Comparison of ENCODE assay signal across 8 cellular contexts in genomic region chr17:81328925-81329278, GRCh38. TPM values are rescaled to one million over a fixed set of nuclear protein-coding genes. Genes with fewer than 3 reads are reported as not detected.
DNase-seq lines count a peak whose midpoint lies in the region; ATAC-seq and TF ChIP-seq lines count a peak whose summit lies in the region.

No MANE protein-coding gene starts in this region.

- no peaks in the 10 kb centered on the region for H3K36me3 Mint-ChIP-seq in glutamatergic neuron (ENCODE audit: unreplicated experiment)

- no peak for TF ChIP-seq CTCF in Peyer's patch (IDR thresholded peaks at IDR 0.05)
- TF ChIP-seq CTCF in glutamatergic neuron (IDR thresholded peaks at IDR 0.05; ENCODE audit: partially characterized antibody, unreplicated experiment) = no peak
- no peak for TF ChIP-seq CTCF in psoas muscle (IDR thresholded peaks at IDR 0.05)

- no peaks in the 10 kb centered on the region for H3K27me3 ChIP-seq in Peyer's patch
- no peaks in the 10 kb centered on the region for H3K27me3 ChIP-seq in psoas muscle (ENCODE audit: insufficient read depth in 3 of 3, low read length in 2 of 3)

- WGBS in psoas muscle, 3 donors = 33 to 54% (median 44%) methylated on average over 7 of the region's 7 CpGs

- peak in 3 of 4 donors; percentile 5 to 16 (median 15) for ATAC-seq in psoas muscle
- ATAC-seq in HG03460 (IDR thresholded peaks at IDR 0.05; ENCODE audit: unreplicated experiment) = no peak

- intact Hi-C loops in psoas muscle (cut with DNase I) = no loop called here

- no peak for TF ChIP-seq POLR2A in Peyer's patch (IDR thresholded peaks at IDR 0.05)

- peaks cover 3% of the 10 kb centered on the region for H3K27me3 Mint-ChIP-seq in glutamatergic neuron (ENCODE audit: unreplicated experiment)

- H3K36me3 ChIP-seq in Peyer's patch (no peaks in the 10 kb centered on the region), psoas muscle (ENCODE audit: insufficient read depth in 1 of 2, low read depth in 1 of 2) (no peaks in the 10 kb centered on the region)

- peak overlapping the region; percentile 89 for H3K27ac Mint-ChIP-seq in glutamatergic neuron (ENCODE audit: unreplicated experiment)

- no peaks in the 10 kb centered on the region for H3K9me3 ChIP-seq in Peyer's patch
- no peaks in the 10 kb centered on the region for H3K9me3 ChIP-seq in psoas muscle

- H3K4me3 ChIP-seq in Peyer's patch = peak overlapping the region in 2 of 4 donors; percentile 39
- H3K4me3 ChIP-seq in psoas muscle = peak overlapping the region; percentile 42

- peaks cover 18% of the 10 kb centered on the region for H3K4me1 Mint-ChIP-seq in glutamatergic neuron (ENCODE audit: low read depth, unreplicated experiment)

- H3K9me3 Mint-ChIP-seq in glutamatergic neuron (ENCODE audit: unreplicated experiment) = peaks cover 9% of the 10 kb centered on the region

- DNase-seq in Daoy (ENCODE audit: low read depth) (peak; percentile 58), Peyer's patch (no peak), glutamatergic neuron (no peak), psoas muscle (no peak), globus pallidus (ENCODE audit: low spot score) (no peak), NCI-H524 treated with DMSO at 0.1 percent for 48 hours (lab: John Stamatoyannopoulos, UW) (no peak)
- no peak for DNase-seq in stimulated activated CD4-positive, alpha-beta T cell treated with anti-CD3 and anti-CD28 coated beads, Interleukin-15, amount 100 ng/mL, for 24 hours

- H3K4me1 ChIP-seq in Peyer's patch (peaks cover 0 to 47% (median 10%) of the 10 kb centered on the region in 4 donors), psoas muscle (peaks cover 60% of the 10 kb centered on the region)

- peak overlapping the region; percentile 62 for H3K4me3 Mint-ChIP-seq in glutamatergic neuron (ENCODE audit: unreplicated experiment)

- peak overlapping the region; percentile 55 to 99 (median 84) for H3K27ac ChIP-seq in Peyer's patch
- peak overlapping the region; percentile 95 for H3K27ac ChIP-seq in psoas muscle

RNA-seq across cellular contexts. Expression of gene SLC38A10, which starts 33.8 kb away (rescaled TPM):
- total RNA-seq in Daoy (2014; rRNA removed; shearing (Covaris generic)) = 52.5 and 60.7 TPM in 2 replicates
- total RNA-seq in Peyer's patch = 100 to 1,000 TPM; 126 to 206 (median 169) TPM
- 92.4 TPM for total RNA-seq in glutamatergic neuron (ENCODE audit: unreplicated experiment)
- total RNA-seq in psoas muscle = 10 to 100 TPM; 16.7 to 23.9 (median 18.6) TPM
- 10 to 100 TPM; 16.9 to 40.6 (median 33.0) TPM for polyA plus RNA-seq in psoas muscle
